ENCODE assay signal across 14 cellular contexts in genomic region chr4:88609387-88609786, GRCh38. TPM values are rescaled to one million over a fixed set of nuclear protein-coding genes. Genes with fewer than 3 reads are reported as not detected.
A peak's percentile ranks its signal among the peaks of the same experiment; 100 is the strongest.
DNase-seq lines count a peak whose midpoint lies in the region; ATAC-seq and TF ChIP-seq lines count a peak whose summit lies in the region.
"Had no signal": no experiment of that assay in that cellular context is flagged by ENCODE, and none has a peak within 500 bp of the region (broad histone marks: within the 10 kb centered on the region; RNA-seq: fewer than 3 reads in every experiment).

No MANE protein-coding gene starts in this region.

- H3K9me3 ChIP-seq in heart left ventricle: no peaks in the 10 kb centered on the region
- H3K9me3 ChIP-seq in RWPE2 (ENCODE audit: severe bottlenecking): peaks cover 5% of the 10 kb centered on the region
- H3K9me3 ChIP-seq in esophagus squamous epithelium: no peaks in the 10 kb centered on the region
- no peaks in the 10 kb centered on the region for H3K9me3 ChIP-seq in suprapubic skin

- 59 to 79% (median 67%) methylated on average over 3 of the region's 3 CpGs for WGBS in heart left ventricle, 4 donors
- 66 to 77% methylated on average over 3 of the region's 3 CpGs for WGBS in esophagus squamous epithelium, 2 donors
- WGBS in suprapubic skin: 69% methylated on average over 3 of the region's 3 CpGs

- H3K27me3 ChIP-seq in heart left ventricle: no peaks in the 10 kb centered on the region
- no peaks in the 10 kb centered on the region for H3K27me3 ChIP-seq in RWPE2 (ENCODE audit: insufficient read depth, poor library complexity, severe bottlenecking)
- H3K27me3 ChIP-seq in esophagus squamous epithelium: no peaks in the 10 kb centered on the region
- H3K27me3 ChIP-seq in suprapubic skin: no peaks in the 10 kb centered on the region
- H3K27me3 ChIP-seq: cardiac muscle cell had no signal

- DNase-seq in heart left ventricle (no peak), left cardiac atrium (no peak), RWPE2 (ENCODE audit: low spot score) (no peak), esophagus squamous epithelium (lab: John Stamatoyannopoulos, UW) (no peak), suprapubic skin (ENCODE audit: low spot score in 2 of 2) (no peak), H4 (ENCODE audit: low spot score) (no peak)
- DNase-seq: activated CD4-positive, alpha-beta T cell treated with anti-CD3 and anti-CD28 coated beads for 1 hour; erythroblast; NCI-H1092 treated with DMSO at 0.1 percent for 48 hours; stimulated activated CD8-positive, alpha-beta memory T cell treated with anti-CD3 and anti-CD28 coated beads, Interleukin-4, amount 100 ng/mL, for 48 hours; SW 1271 had no signal

- H3K27ac ChIP-seq in heart left ventricle (peak overlapping the region in 9 of 12 donors; percentile 8 to 83 (median 70)), RWPE2 (ENCODE audit: poor library complexity, severe bottlenecking) (peak overlapping the region; percentile 100), esophagus squamous epithelium (peak overlapping the region; percentile 50 to 85 (median 78)), suprapubic skin (peak overlapping the region; percentile 89)
- H3K27ac ChIP-seq: cardiac muscle cell had no signal

- TF ChIP-seq CTCF in heart left ventricle (IDR thresholded peaks at IDR 0.05): no peak
- no peak for TF ChIP-seq CTCF in RWPE2 (IDR thresholded peaks at IDR 0.05; ENCODE audit: poor library complexity, severe bottlenecking)
- TF ChIP-seq CTCF in esophagus squamous epithelium (IDR thresholded peaks at IDR 0.05): no peak
- no peak for TF ChIP-seq CTCF in suprapubic skin (IDR thresholded peaks at IDR 0.05)

- peaks cover 7 to 76% (median 57%) of the 10 kb centered on the region in 12 donors for H3K4me1 ChIP-seq in heart left ventricle
- H3K4me1 ChIP-seq in RWPE2 (ENCODE audit: insufficient read depth, poor library complexity, severe bottlenecking): peaks cover 64% of the 10 kb centered on the region
- peaks cover 30 to 72% (median 41%) of the 10 kb centered on the region in 3 donors for H3K4me1 ChIP-seq in esophagus squamous epithelium
- peaks cover 56% of the 10 kb centered on the region for H3K4me1 ChIP-seq in suprapubic skin

- peak in 1 of 4 donors; percentile 10 for ATAC-seq in heart left ventricle
- ATAC-seq in left cardiac atrium: no peak
- no peak for ATAC-seq in RWPE2 (ENCODE audit: low read depth)
- no peak for ATAC-seq in HG02884 (IDR thresholded peaks at IDR 0.05; ENCODE audit: unreplicated experiment)
- ATAC-seq in HG02571 (IDR thresholded peaks at IDR 0.05; ENCODE audit: unreplicated experiment): no peak

- intact Hi-C loops in heart left ventricle (cut with DNase I) (no loop called here), left cardiac atrium (cut with DNase I) (no loop called here), esophagus squamous epithelium (cut with DNase I) (no loop called here)

- H3K4me3 ChIP-seq in heart left ventricle: no peak overlapping the region
- H3K4me3 ChIP-seq in RWPE2 (ENCODE audit: severe bottlenecking): no peak overlapping the region
- no peak overlapping the region for H3K4me3 ChIP-seq in esophagus squamous epithelium
- H3K4me3 ChIP-seq in suprapubic skin: no peak overlapping the region
- H3K4me3 ChIP-seq: cardiac muscle cell had no signal

- TF ChIP-seq POLR2A in heart left ventricle (IDR thresholded peaks at IDR 0.05) (no peak), esophagus squamous epithelium (IDR thresholded peaks at IDR 0.05) (no peak), suprapubic skin (IDR thresholded peaks at IDR 0.05) (no peak)

- H3K36me3 ChIP-seq in heart left ventricle (peaks cover 0 to 44% (median 30%) of the 10 kb centered on the region in 9 donors), RWPE2 (ENCODE audit: low read depth) (peaks cover 82% of the 10 kb centered on the region), esophagus squamous epithelium (peaks cover 0 to 34% (median 8%) of the 10 kb centered on the region in 3 donors), suprapubic skin (peaks cover 29% of the 10 kb centered on the region)

- no peak for TF ChIP-seq EP300 in suprapubic skin (IDR thresholded peaks at IDR 0.05)

RNA-seq across cellular contexts. Expression of gene HERC3, which starts 17.1 kb away (rescaled TPM):
- total RNA-seq in heart left ventricle (10 to 100 TPM; 32.2 to 66.6 (median 48.9) TPM), left cardiac atrium (10 to 100 TPM; 41.9 to 45.9 TPM), esophagus squamous epithelium (10 to 100 TPM; 19.1 to 41.1 (median 30.8) TPM), suprapubic skin (100 to 1,000 TPM in 1 of 4 donors, 10 to 100 TPM in 3; 41.6 to 110 (median 48.0) TPM)
- polyA plus RNA-seq in heart left ventricle: 10 to 100 TPM; 10.4 to 34.9 TPM
- 6.1 and 11.0 TPM in 2 replicates for total RNA-seq in H4 (2014; rRNA removed; shearing (Covaris generic))
